8 cellular contexts compared by ENCODE assay signal in the genomic region with DNA sequence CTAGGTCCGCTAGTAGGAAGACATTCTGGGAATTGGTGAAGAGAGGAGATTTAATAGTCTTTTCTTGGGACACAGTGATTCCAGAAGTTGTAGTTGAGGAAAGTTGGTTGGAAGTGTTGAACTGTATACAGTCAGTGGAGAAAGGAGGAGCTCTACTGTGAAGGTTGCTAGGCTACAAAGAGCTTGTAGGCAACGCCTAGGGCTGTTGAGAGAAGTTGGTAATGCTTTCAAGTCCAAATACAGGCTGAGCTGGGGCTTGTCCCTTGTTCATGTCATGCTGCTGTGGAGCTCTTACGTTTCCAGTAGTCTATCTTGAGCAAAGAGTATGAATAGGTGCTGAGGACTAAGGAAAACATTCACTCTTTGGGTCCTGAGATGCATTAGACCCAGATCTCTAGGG. TPM values are rescaled to one million over a fixed set of nuclear protein-coding genes. Genes with fewer than 3 reads are reported as not detected.
DNase-seq lines count a peak whose midpoint lies in the region; TF ChIP-seq lines count a peak whose summit lies in the region.

No MANE protein-coding gene starts in this region.

- H3K4me3 ChIP-seq in HEK293 (ENCODE audit: low read depth, low read length) (peak overlapping the region; percentile 85), thymus (ENCODE audit: low read length) (peak overlapping the region; percentile 91)

- POLR2A ChIA-PET in HEK293 (lab: Yijun Ruan, JAX): interaction anchor here (1.4 kb wide), 1 partner anchor 10 kb away, joined by 9 read pairs; no protein-coding TSS in a partner anchor

- TF ChIP-seq CTCF in HEK293 (tag by site-specific recombination; IDR thresholded peaks at IDR 0.05): no peak

- CTCF ChIA-PET in HEK293 (lab: Yijun Ruan, JAX): interaction anchor here (0.7 to 1.2 kb wide), 3 partner anchors 15 to 170 kb away, joined by 3 to 4 read pairs (median 4); no protein-coding TSS in a partner anchor

- 86% methylated on average over 3 of the region's 3 CpGs for WGBS in thymus

- H3K9me3 ChIP-seq in HEK293 (ENCODE audit: control insufficient read depth, insufficient read depth, low read depth, low read length): no peaks in the 10 kb centered on the region
- no peaks in the 10 kb centered on the region for H3K9me3 ChIP-seq in thymus (ENCODE audit: control insufficient read depth)

- no peaks in the 10 kb centered on the region for H3K27me3 ChIP-seq in thymus (ENCODE audit: control insufficient read depth, insufficient read depth)

- H3K36me3 ChIP-seq in HEK293 (ENCODE audit: control insufficient read depth in 2 of 2, insufficient read depth in 1 of 2, low read length in 2 of 2): no peaks in the 10 kb centered on the region
- H3K36me3 ChIP-seq in thymus (ENCODE audit: control insufficient read depth, insufficient read depth): no peaks in the 10 kb centered on the region

- H3K4me1 ChIP-seq in HEK293 (ENCODE audit: control insufficient read depth, insufficient read depth, low read length) (peaks cover 5% of the 10 kb centered on the region; the same call in 1 of the 2 replicates), thymus (ENCODE audit: control insufficient read depth, insufficient read depth, low read length) (peaks cover 12% of the 10 kb centered on the region)

- peak; percentile 35 for DNase-seq in AG08395 (ENCODE audit: low spot score)
- DNase-seq in amniotic epithelial cell (ENCODE audit: low read depth): peak; percentile 8
- DNase-seq in iris pigment epithelial cell (ENCODE audit: low read depth): peak; percentile 22
- no peak for DNase-seq in Kasumi-1 (lab: John Stamatoyannopoulos, UW)
- DNase-seq in UCSD-AML1 (lab: John Stamatoyannopoulos, UW; ENCODE audit: unreplicated experiment): no peak
- no peak for DNase-seq in posterior vena cava (ENCODE audit: low spot score)

- no peak overlapping the region for H3K27ac ChIP-seq in HEK293 (ENCODE audit: extremely low read depth, low read depth, low read length)
- H3K27ac ChIP-seq in thymus (ENCODE audit: low read depth): no peak overlapping the region

- intact Hi-C loops in posterior vena cava (cut with DNase I): no loop called here

TF ChIP-seq in HEK293, 187 proteins besides CTCF, POLR2A, EP300 and RAD21:
- no peak for TF ChIP-seq ZNF239 (tag by site-specific recombination; IDR thresholded peaks at IDR 0.05)
- TF ChIP-seq, protein P1, sequence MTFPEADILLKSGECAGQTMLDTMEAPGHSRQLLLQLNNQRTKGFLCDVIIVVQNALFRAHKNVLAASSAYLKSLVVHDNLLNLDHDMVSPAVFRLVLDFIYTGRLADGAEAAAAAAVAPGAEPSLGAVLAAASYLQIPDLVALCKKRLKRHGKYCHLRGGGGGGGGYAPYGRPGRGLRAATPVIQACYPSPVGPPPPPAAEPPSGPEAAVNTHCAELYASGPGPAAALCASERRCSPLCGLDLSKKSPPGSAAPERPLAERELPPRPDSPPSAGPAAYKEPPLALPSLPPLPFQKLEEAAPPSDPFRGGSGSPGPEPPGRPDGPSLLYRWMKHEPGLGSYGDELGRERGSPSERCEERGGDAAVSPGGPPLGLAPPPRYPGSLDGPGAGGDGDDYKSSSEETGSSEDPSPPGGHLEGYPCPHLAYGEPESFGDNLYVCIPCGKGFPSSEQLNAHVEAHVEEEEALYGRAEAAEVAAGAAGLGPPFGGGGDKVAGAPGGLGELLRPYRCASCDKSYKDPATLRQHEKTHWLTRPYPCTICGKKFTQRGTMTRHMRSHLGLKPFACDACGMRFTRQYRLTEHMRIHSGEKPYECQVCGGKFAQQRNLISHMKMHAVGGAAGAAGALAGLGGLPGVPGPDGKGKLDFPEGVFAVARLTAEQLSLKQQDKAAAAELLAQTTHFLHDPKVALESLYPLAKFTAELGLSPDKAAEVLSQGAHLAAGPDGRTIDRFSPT (tag by site-specific recombination; IDR thresholded peaks at IDR 0.05): no peak
- TF ChIP-seq ZNF169 (tag by site-specific recombination; IDR thresholded peaks at IDR 0.05): no peak
- no peak for TF ChIP-seq WT1 (tag by site-specific recombination; IDR thresholded peaks at IDR 0.05)

RNA-seq across cellular contexts. Expression of gene TBCEL, which starts 1.1 kb away (rescaled TPM):
- 9.0 TPM for polyA plus RNA-seq in thymus
- 10 to 100 TPM; 30.8 to 32.7 TPM for total RNA-seq in posterior vena cava

Comparison
In these comparisons a context has a peak if more than half of its experiments do, and no peak if none do; other contexts are left out.
1. DNase-seq: peak in AG08395 (single experiment), amniotic epithelial cell (single experiment) and iris pigment epithelial cell (single experiment); none in Kasumi-1 (0 of 2), UCSD-AML1 (single experiment) and posterior vena cava (single experiment).